In the genomic region with DNA sequence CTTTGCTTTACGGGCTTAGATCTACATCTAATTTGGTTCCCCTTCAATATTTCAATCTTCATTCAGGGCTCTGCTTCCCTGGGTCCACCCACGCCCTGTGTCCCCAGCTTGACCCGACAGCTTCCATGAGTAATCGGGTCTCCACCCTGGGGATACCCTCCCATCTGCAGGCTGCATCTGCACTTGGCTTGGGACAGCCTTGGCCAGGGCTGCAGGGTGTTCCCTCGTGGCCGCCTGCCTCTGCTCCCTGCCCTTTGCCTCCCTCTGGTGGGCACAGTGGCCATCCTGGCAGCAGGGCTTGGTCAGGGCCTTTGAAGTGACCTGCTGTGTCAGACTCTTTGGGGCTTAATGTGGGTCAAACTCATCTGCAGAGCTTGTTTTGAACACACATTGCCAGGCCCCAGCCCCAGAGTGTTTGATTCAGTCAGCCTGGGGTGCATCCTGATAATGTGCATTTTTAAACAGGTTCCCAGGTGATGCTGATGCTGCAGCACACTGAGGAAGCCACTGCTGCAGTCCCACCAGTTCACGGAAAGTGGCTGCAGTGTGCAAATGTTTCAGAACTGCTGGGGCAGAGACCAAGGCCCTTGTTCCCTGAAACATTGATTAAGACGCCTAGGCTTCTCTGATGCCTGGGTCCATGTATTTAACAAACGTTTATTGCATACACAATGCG, we compare ENCODE assay signal across 8 cellular contexts.
DNase-seq lines count a peak whose midpoint lies in the region; ATAC-seq and TF ChIP-seq lines count a peak whose summit lies in the region.

No MANE protein-coding gene starts in this region.

- H3K4me1 Mint-ChIP-seq in activated T-helper 17 cell treated with anti-CD3 and anti-CD28 coated beads, Interleukin-2, amount 50 U/mL, for 72 hours = peaks cover 5% of the 10 kb centered on the region
- no peaks in the 10 kb centered on the region for H3K4me1 Mint-ChIP-seq in activated T-cell treated with anti-CD3 and anti-CD28 coated beads, Interleukin-2, amount 50 U/mL, for 4 hours (ENCODE audit: low read depth)

- H3K4me3 ChIP-seq in iPS DF 6.9 (ENCODE audit: low read length) = no peak overlapping the region
- H3K4me3 ChIP-seq in tibial nerve = no peak overlapping the region

- TF ChIP-seq POLR2A in tibial nerve (IDR thresholded peaks at IDR 0.05) = no peak

- TF ChIP-seq EP300 in tibial nerve (IDR thresholded peaks at IDR 0.05) = peak in 1 of 2 donors; percentile 40

- ATAC-seq in activated T-helper 17 cell treated with anti-CD3 and anti-CD28 coated beads, Interleukin-2, amount 50 U/mL, for 72 hours (replicated peaks) = peak; percentile 34
- ATAC-seq in activated T-cell treated with anti-CD3 and anti-CD28 coated beads, Interleukin-2, amount 50 U/mL, for 4 hours = no peak

- H3K36me3 Mint-ChIP-seq in activated T-helper 17 cell treated with anti-CD3 and anti-CD28 coated beads, Interleukin-2, amount 50 U/mL, for 72 hours (ENCODE audit: low read depth) = no peaks in the 10 kb centered on the region
- H3K36me3 Mint-ChIP-seq in activated T-cell treated with anti-CD3 and anti-CD28 coated beads, Interleukin-2, amount 50 U/mL, for 4 hours (ENCODE audit: insufficient read depth) = no peaks in the 10 kb centered on the region

- TF ChIP-seq CTCF in tibial nerve (IDR thresholded peaks at IDR 0.05) = peak; percentile 14 to 70 (median 25)

- H3K9me3 ChIP-seq in iPS DF 6.9 (ENCODE audit: control insufficient read depth, insufficient read depth, low read length) (no peaks in the 10 kb centered on the region), tibial nerve (no peaks in the 10 kb centered on the region)

- no CpG with 5 or more reads among the region's 10 CpGs for WGBS in iPS DF 6.9 (ENCODE audit: insufficient coverage, insufficient read length)
- 46 to 58% methylated on average over 10 of the region's 10 CpGs for whole genome bisulfite sequencing in tibial nerve, 2 donors

- H3K4me3 Mint-ChIP-seq in activated T-helper 17 cell treated with anti-CD3 and anti-CD28 coated beads, Interleukin-2, amount 50 U/mL, for 72 hours = no peak overlapping the region
- no peak overlapping the region for H3K4me3 Mint-ChIP-seq in activated T-cell treated with anti-CD3 and anti-CD28 coated beads, Interleukin-2, amount 50 U/mL, for 4 hours

- H3K27ac ChIP-seq in iPS DF 6.9 (ENCODE audit: low read length) (no peak overlapping the region), tibial nerve (no peak overlapping the region)

- H3K27me3 ChIP-seq in iPS DF 6.9 (ENCODE audit: control insufficient read depth, insufficient read depth, low read length) (no peaks in the 10 kb centered on the region), tibial nerve (no peaks in the 10 kb centered on the region)

- H3K4me1 ChIP-seq in iPS DF 6.9 (ENCODE audit: control insufficient read depth, insufficient read depth, low read length) = no peaks in the 10 kb centered on the region
- H3K4me1 ChIP-seq in tibial nerve = peaks cover 0 to 43% (median 4%) of the 10 kb centered on the region in 4 donors

- H3K9me3 Mint-ChIP-seq in activated T-helper 17 cell treated with anti-CD3 and anti-CD28 coated beads, Interleukin-2, amount 50 U/mL, for 72 hours = no peaks in the 10 kb centered on the region
- no peaks in the 10 kb centered on the region for H3K9me3 Mint-ChIP-seq in activated T-cell treated with anti-CD3 and anti-CD28 coated beads, Interleukin-2, amount 50 U/mL, for 4 hours

- H3K36me3 ChIP-seq in iPS DF 6.9 (ENCODE audit: control insufficient read depth, insufficient read depth, low read length) (no peaks in the 10 kb centered on the region), tibial nerve (no peaks in the 10 kb centered on the region)

- H3K27ac Mint-ChIP-seq in activated T-helper 17 cell treated with anti-CD3 and anti-CD28 coated beads, Interleukin-2, amount 50 U/mL, for 72 hours = no peak overlapping the region

- DNase-seq in COLO829 (ENCODE audit: low spot score) (peak; percentile 46), HK-2 (ENCODE audit: unreplicated experiment) (peak; percentile 75), iPS DF 6.9 (ENCODE audit: low read depth, low spot score) (peak; percentile 27), tibial nerve (ENCODE audit: low spot score in 2 of 2) (peak; percentile 52 to 65), amniotic stem cell (lab: John Stamatoyannopoulos, UW) (no peak), SKM-1 treated with dmso at 0.1 percent for 144 hours (lab: John Stamatoyannopoulos, UW; ENCODE audit: unreplicated experiment) (no peak)
- DNase-seq in activated T-cell treated with anti-CD3 and anti-CD28 coated beads, Interleukin-2, amount 50 U/mL, for 4 hours = no peak

- peaks cover 9% of the 10 kb centered on the region for H3K27me3 Mint-ChIP-seq in activated T-helper 17 cell treated with anti-CD3 and anti-CD28 coated beads, Interleukin-2, amount 50 U/mL, for 72 hours
- peaks cover 2% of the 10 kb centered on the region for H3K27me3 Mint-ChIP-seq in activated T-cell treated with anti-CD3 and anti-CD28 coated beads, Interleukin-2, amount 50 U/mL, for 4 hours (ENCODE audit: low read depth)

Comparison
In these comparisons a context has a peak if more than half of its experiments do, and no peak if none do; other contexts are left out.
1. DNase-seq: peak in COLO829 (single experiment), HK-2 (single experiment), iPS DF 6.9 (single experiment) and tibial nerve (2 of 2); none in amniotic stem cell (single experiment), activated T-cell treated with anti-CD3 and anti-CD28 coated beads, Interleukin-2, amount 50 U/mL, for 4 hours (single experiment) and SKM-1 treated with dmso at 0.1 percent for 144 hours (single experiment).